ENCODE assay signal across 25 cellular contexts in genomic region chr3:120846073-120846472, GRCh38.
"Had no signal": no experiment of that assay in that cellular context is flagged by ENCODE, and none has a peak within 500 bp of the region (broad histone marks: within the 10 kb centered on the region; RNA-seq: fewer than 3 reads in every experiment).

No MANE protein-coding gene starts in this region.

- H3K27me3 ChIP-seq: body of pancreas, cardiac muscle cell, foreskin keratinocyte, neutrophil, pancreas, right atrium auricular region, upper lobe of left lung had no signal

- H3K36me3 ChIP-seq: cardiac muscle cell, neutrophil, pancreas, right atrium auricular region, spleen, upper lobe of left lung had no signal

- H3K36me3 Mint-ChIP-seq: activated CD4-positive, alpha-beta memory T cell treated with anti-CD3 and anti-CD28 coated beads for 36 hours; activated naive CD4-positive, alpha-beta T cell treated with anti-CD3 and anti-CD28 coated beads, Interleukin-2, amount 10 ng/mL, durations not matched to agents 7 days and 5 days; naive thymus-derived CD4-positive, alpha-beta T cell had no signal

- H3K27ac ChIP-seq: body of pancreas, cardiac muscle cell, foreskin keratinocyte, neutrophil, pancreas, psoas muscle, right atrium auricular region, spleen, upper lobe of left lung had no signal

- ATAC-seq: activated T-cell treated with anti-CD3 and anti-CD28 coated beads, Interleukin-2, amount 50 U/mL, for 72 hours; body of pancreas; foreskin keratinocyte; left lobe of liver; naive thymus-derived CD4-positive, alpha-beta T cell; pancreas; psoas muscle; stimulated activated naive CD8-positive, alpha-beta T cell treated with anti-CD3 and anti-CD28 coated beads, Interleukin-15, Interleukin-2, amounts not matched to agents 100 U/mL and 50 U/mL, for 24 hours had no signal

- H3K4me3 Mint-ChIP-seq: activated CD4-positive, alpha-beta memory T cell treated with anti-CD3 and anti-CD28 coated beads for 36 hours; activated naive CD4-positive, alpha-beta T cell treated with anti-CD3 and anti-CD28 coated beads, Interleukin-2, amount 10 ng/mL, durations not matched to agents 7 days and 5 days; activated T-cell treated with anti-CD3 and anti-CD28 coated beads, Interleukin-2, amount 50 U/mL, for 72 hours; naive thymus-derived CD4-positive, alpha-beta T cell; T-helper 1 cell treated with Interleukin-12 subunit alpha and Interleukin-12 subunit beta and Interleukin-4 antibody, amounts not matched to agents 30 μg/mL and 1 μg/mL, for 36 hours had no signal

- H3K27ac Mint-ChIP-seq: activated CD4-positive, alpha-beta memory T cell treated with anti-CD3 and anti-CD28 coated beads for 36 hours; activated naive CD4-positive, alpha-beta T cell treated with anti-CD3 and anti-CD28 coated beads, Interleukin-2, amount 10 ng/mL, durations not matched to agents 7 days and 5 days; activated T-cell treated with anti-CD3 and anti-CD28 coated beads, Interleukin-2, amount 50 U/mL, for 72 hours; naive thymus-derived CD4-positive, alpha-beta T cell; T-helper 1 cell treated with Interleukin-12 subunit alpha and Interleukin-12 subunit beta and Interleukin-4 antibody, amounts not matched to agents 30 μg/mL and 1 μg/mL, for 36 hours had no signal

- H3K4me1 Mint-ChIP-seq: activated naive CD4-positive, alpha-beta T cell treated with anti-CD3 and anti-CD28 coated beads, Interleukin-2, amount 10 ng/mL, durations not matched to agents 7 days and 5 days had no signal

- H3K9me3 ChIP-seq: body of pancreas, neutrophil, pancreas, psoas muscle, right atrium auricular region, spleen, upper lobe of left lung had no signal

- DNase-seq: activated CD4-positive, alpha-beta memory T cell treated with anti-CD3 and anti-CD28 coated beads for 36 hours; activated CD4-positive, alpha-beta T cell treated with anti-CD3 and anti-CD28 coated beads for 48 hours; activated CD4-positive, CD25-positive, alpha-beta regulatory T cell; activated effector memory CD4-positive, alpha-beta T cell treated with Interleukin-2 at 50 U/mL for 16 hours; activated naive CD4-positive, alpha-beta T cell treated with anti-CD3 and anti-CD28 coated beads, Interleukin-2, amount 10 ng/mL, durations not matched to agents 7 days and 5 days; activated T-cell treated with anti-CD3 and anti-CD28 coated beads, Interleukin-2, amount 50 U/mL, for 72 hours; anterior cingulate cortex; body of pancreas; dermis blood vessel endothelial cell; effector CD8-positive, alpha-beta T cell; foreskin keratinocyte; kidney; naive thymus-derived CD4-positive, alpha-beta T cell; pancreas; psoas muscle; spleen; stimulated activated CD4-positive, alpha-beta T cell treated with anti-CD3 and anti-CD28 coated beads, Interleukin-4, amount 100 ng/mL, for 1 hour; stimulated activated naive CD8-positive, alpha-beta T cell treated with anti-CD3 and anti-CD28 coated beads, Interleukin-15, Interleukin-2, amounts not matched to agents 100 U/mL and 50 U/mL, for 24 hours; upper lobe of left lung had no signal

- H3K9me3 Mint-ChIP-seq: activated CD4-positive, alpha-beta memory T cell treated with anti-CD3 and anti-CD28 coated beads for 36 hours; activated naive CD4-positive, alpha-beta T cell treated with anti-CD3 and anti-CD28 coated beads, Interleukin-2, amount 10 ng/mL, durations not matched to agents 7 days and 5 days; activated T-cell treated with anti-CD3 and anti-CD28 coated beads, Interleukin-2, amount 50 U/mL, for 72 hours; naive thymus-derived CD4-positive, alpha-beta T cell; T-helper 1 cell treated with Interleukin-12 subunit alpha and Interleukin-12 subunit beta and Interleukin-4 antibody, amounts not matched to agents 30 μg/mL and 1 μg/mL, for 36 hours had no signal

- H3K4me1 ChIP-seq: body of pancreas, foreskin keratinocyte, pancreas, psoas muscle, right atrium auricular region, spleen, upper lobe of left lung had no signal

- H3K4me3 ChIP-seq: body of pancreas, cardiac muscle cell, lung, pancreas, psoas muscle, right atrium auricular region, spleen, upper lobe of left lung had no signal
